Comparison of ENCODE assay signal across 12 cellular contexts in genomic region chr5:179837076-179838011, GRCh38. TPM values are rescaled to one million over a fixed set of nuclear protein-coding genes. Genes with fewer than 3 reads are reported as not detected.
A peak's percentile ranks its signal among the peaks of the same experiment; 100 is the strongest.
DNase-seq lines count a peak whose midpoint lies in the region; ATAC-seq and TF ChIP-seq lines count a peak whose summit lies in the region.
"Had no signal": no experiment of that assay in that cellular context is flagged by ENCODE, and none has a peak within 500 bp of the region (broad histone marks: within the 10 kb centered on the region; RNA-seq: fewer than 3 reads in every experiment).

No MANE protein-coding gene starts in this region.

- POLR2A ChIA-PET in AG04450 (lab: Yijun Ruan, JAX) (interaction anchor here (0.9 to 1.8 kb wide), 2 partner anchors 17 to 18 kb away, joined by 3 to 7 read pairs; partner anchors contain the start of gene SQSTM1), HEK293T (lab: Yijun Ruan, JAX) (interaction anchor here (0.9 kb wide), 1 partner anchor 75 kb away, joined by 3 read pairs; no protein-coding TSS in a partner anchor)

- H3K27me3 ChIP-seq in AG04450 (ENCODE audit: control insufficient read depth, insufficient read depth, low read length) = no peaks in the 10 kb centered on the region
- no peaks in the 10 kb centered on the region for H3K27me3 ChIP-seq in colonic mucosa

- H3K4me3 ChIP-seq in AG04450 (ENCODE audit: low read depth, low read length) = no peak overlapping the region
- no peak overlapping the region for H3K4me3 ChIP-seq in colonic mucosa

- H3K27me3 Mint-ChIP-seq in naive B cell = no peaks in the 10 kb centered on the region

- TF ChIP-seq CTCF in AG04450 (IDR thresholded peaks at IDR 0.05; ENCODE audit: low read depth, low read length) = no peak
- no peak for TF ChIP-seq CTCF in colonic mucosa (IDR thresholded peaks at IDR 0.05)

- peaks cover 19% of the 10 kb centered on the region for H3K36me3 ChIP-seq in colonic mucosa

- peaks cover 13 to 28% of the 10 kb centered on the region in 2 donors for H3K36me3 Mint-ChIP-seq in naive B cell

- no peaks in the 10 kb centered on the region for H3K4me1 ChIP-seq in colonic mucosa

- CTCF ChIA-PET in AG04450 (lab: Charles Lee) (no interaction called here), HEK293T (lab: Yijun Ruan, JAX) (no interaction called here)

- DNase-seq in AG04450 (ENCODE audit: low read depth, low spot score) (no peak), HEK293T (ENCODE audit: extremely low spot score) (no peak), colonic mucosa (no peak), naive B cell (no peak), cerebellum (ENCODE audit: low spot score) (no peak), NCI-H774 (lab: John Stamatoyannopoulos, UW) (no peak)
- DNase-seq: kidney glomerular epithelial cell, NCI-H187 treated with DMSO at 0.1 percent for 48 hours, WERI-Rb-1 had no signal

- peak overlapping the region in 1 of 8 donors; percentile 56 for H3K4me3 Mint-ChIP-seq in naive B cell

- peak overlapping the region; percentile 72 to 97 (median 90) for H3K27ac Mint-ChIP-seq in naive B cell

- H3K27ac ChIP-seq in AG04450 (ENCODE audit: low read depth, low read length) = peak overlapping the region; percentile 73
- H3K27ac ChIP-seq in colonic mucosa = peak overlapping the region; percentile 16
- H3K27ac ChIP-seq: WERI-Rb-1 had no signal

- intact Hi-C loops in colonic mucosa (cut with DNase I) = no loop called here

- H3K9me3 ChIP-seq in AG04450 (ENCODE audit: control insufficient read depth, insufficient read depth, low read length) (no peaks in the 10 kb centered on the region; the same call in 1 of the 2 replicates), colonic mucosa (no peaks in the 10 kb centered on the region)

- peak overlapping the region in 1 of 2 donors; percentile 19 for H3K9ac ChIP-seq in colonic mucosa (ENCODE audit: low read depth in 2 of 2, low read length in 2 of 2)

- H3K9me3 Mint-ChIP-seq in naive B cell = no peaks in the 10 kb centered on the region

- peaks cover 7 to 15% (median 10%) of the 10 kb centered on the region in 3 donors for H3K4me1 Mint-ChIP-seq in naive B cell

- ATAC-seq in naive B cell (ENCODE audit: low read depth in 2 of 2) (peak in 1 of 2 donors; percentile 2), HG02759 (IDR thresholded peaks at IDR 0.05; ENCODE audit: unreplicated experiment) (no peak), GM18870 (IDR thresholded peaks at IDR 0.05; ENCODE audit: unreplicated experiment) (no peak)

TF ChIP-seq in HEK293T, 16 proteins besides CTCF, POLR2A, EP300 and RAD21:
- TF ChIP-seq LEF1 (IDR thresholded peaks at IDR 0.05; ENCODE audit: borderline replicate concordance) (no peak), PKNOX1 (IDR thresholded peaks at IDR 0.05) (peak; percentile 66; the same call in 1 of the 2 replicates), FOXM1 (IDR thresholded peaks at IDR 0.05; ENCODE audit: borderline replicate concordance) (no peak)
TF ChIP-seq in HEK293T: peak in this region for 1.

RNA-seq across cellular contexts. Expression of gene SQSTM1, which starts 16.6 kb away (rescaled TPM):
- 366 and 589 TPM in 2 replicates for polyA plus RNA-seq in AG04450 (2011; rRNA removed)
- 215 and 259 TPM in 2 replicates for polyA minus RNA-seq in AG04450 (2011; rRNA and poly(A)+ RNA removed)
- total RNA-seq in colonic mucosa = 100 to 1,000 TPM; 262 to 388 TPM
- 100 to 1,000 TPM; 177 to 246 (median 194) TPM for polyA plus RNA-seq in naive B cell (ENCODE audit: low read depth in 6 of 6)
- 53.8 TPM for total RNA-seq in cerebellum

RNA-seq across cellular contexts. Expression of gene MRNIP, which starts 21.3 kb away (rescaled TPM):
- polyA plus RNA-seq in AG04450 (2011; rRNA removed) = 14.0 and 16.0 TPM in 2 replicates
- 9.6 and 12.3 TPM in 2 replicates for polyA minus RNA-seq in AG04450 (2011; rRNA and poly(A)+ RNA removed)
- 10 to 100 TPM in 1 of 2 donors, 1 to 10 TPM in 1; 8.6 to 17.5 TPM for total RNA-seq in colonic mucosa
- polyA plus RNA-seq in naive B cell (ENCODE audit: low read depth in 6 of 6) = 10 to 100 TPM in 5 of 6 donors, 1 to 10 TPM in 1; 4.4 to 21.2 (median 16.6) TPM
- total RNA-seq in cerebellum = 33.9 TPM

RNA-seq across cellular contexts. Expression of gene MGAT4B, which starts 30.7 kb away (rescaled TPM):
- polyA plus RNA-seq in AG04450 (2011; rRNA removed) (102 and 149 TPM in 2 replicates), naive B cell (ENCODE audit: low read depth in 6 of 6) (10 to 100 TPM in 3 of 6 donors, 1 to 10 TPM in 3; 6.2 to 17.3 (median 9.5) TPM)
- 122 and 152 TPM in 2 replicates for polyA minus RNA-seq in AG04450 (2011; rRNA and poly(A)+ RNA removed)
- total RNA-seq in colonic mucosa (100 to 1,000 TPM; 332 to 540 TPM), cerebellum (56.1 TPM)

RNA-seq across cellular contexts. Expression of gene LTC4S, which starts 43.6 kb away (rescaled TPM):
- polyA plus RNA-seq in AG04450 (2011; rRNA removed) (0.40 and 0.56 TPM in 2 replicates), naive B cell (ENCODE audit: low read depth in 6 of 6) (under 1 TPM in 3 of 6 donors, not detected in 3; 0.49 to 0.82 (median 0.63) TPM)
- 0.46 TPM in 1 of 2 replicates, not detected in the other for polyA minus RNA-seq in AG04450 (2011; rRNA and poly(A)+ RNA removed)
- total RNA-seq in colonic mucosa (1 to 10 TPM; 5.3 to 5.4 TPM), cerebellum (2.7 TPM)
- total RNA-seq: HT-29 had no signal
